In the genomic region with DNA sequence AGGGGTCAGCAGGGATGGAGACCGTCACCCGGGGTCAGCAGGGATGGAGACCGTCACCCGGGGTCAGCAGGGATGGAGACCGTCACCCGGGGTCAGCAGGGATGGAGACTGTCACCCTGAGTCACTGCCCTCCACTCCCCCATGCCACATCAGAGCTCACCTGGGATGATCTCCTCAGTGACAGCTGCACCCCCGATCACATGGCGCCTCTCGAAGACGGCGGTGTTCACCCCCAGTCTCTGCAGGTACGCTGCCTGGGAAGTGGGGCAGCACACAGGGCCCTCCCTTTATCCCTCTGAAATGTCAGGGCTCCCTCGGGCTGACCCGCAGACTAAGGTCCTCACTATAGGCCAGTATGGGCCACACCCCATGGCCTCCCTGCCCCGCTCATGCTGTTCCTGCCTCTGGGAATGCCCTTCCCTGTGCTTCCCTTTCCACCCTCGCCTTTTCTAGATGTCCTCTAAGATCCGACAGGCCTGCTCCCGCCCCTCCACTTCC, we compare ENCODE assay signal across 33 cellular contexts.
"Had no signal": no experiment of that assay in that cellular context is flagged by ENCODE, and none has a peak within 500 bp of the region (broad histone marks: within the 10 kb centered on the region; RNA-seq: fewer than 3 reads in every experiment).

No MANE protein-coding gene starts in this region.

- H3K36me3 ChIP-seq: adrenal gland, cardiac muscle cell, WERI-Rb-1 had no signal

- H3K27ac ChIP-seq: adrenal gland, ascending aorta, cardiac muscle cell, WERI-Rb-1 had no signal

- H3K27me3 Mint-ChIP-seq: activated CD4-positive, alpha-beta memory T cell treated with anti-CD3 and anti-CD28 coated beads for 36 hours; activated CD4-positive, alpha-beta T cell treated with anti-CD3 and anti-CD28 coated beads, Interleukin-2, amount 10 ng/mL, durations not matched to agents 24 days and 14 days; activated CD8-positive, alpha-beta T cell treated with anti-CD3 and anti-CD28 coated beads for 36 hours; activated naive CD8-positive, alpha-beta T cell treated with anti-CD3 and anti-CD28 coated beads for 36 hours; activated T-helper 17 cell treated with anti-CD3 and anti-CD28 coated beads, Interleukin-2, amount 50 U/mL, for 72 hours; brain; T-cell had no signal

- H3K4me3 ChIP-seq: adrenal gland, ascending aorta, cardiac muscle cell had no signal

- H3K36me3 Mint-ChIP-seq: brain, WTC11 had no signal

- ATAC-seq: activated CD8-positive, alpha-beta T cell treated with anti-CD3 and anti-CD28 coated beads for 36 hours; activated naive CD4-positive, alpha-beta T cell treated with anti-CD3 and anti-CD28 coated beads, Interleukin-2, amount 50 U/mL, for 72 hours; activated T-cell treated with anti-CD3 and anti-CD28 coated beads, Interleukin-2, amount 50 U/mL, for 4 hours; activated T-cell treated with anti-CD3 and anti-CD28 coated beads, Interleukin-2, amount 50 U/mL, for 72 hours; activated T-helper 17 cell treated with anti-CD3 and anti-CD28 coated beads, Interleukin-2, amount 50 U/mL, for 72 hours; T-cell; WTC11 had no signal

- H3K9me3 ChIP-seq: adrenal gland, ascending aorta had no signal

- H3K27me3 ChIP-seq: adrenal gland, ascending aorta, cardiac muscle cell had no signal

- H3K27ac Mint-ChIP-seq: activated CD4-positive, alpha-beta memory T cell treated with anti-CD3 and anti-CD28 coated beads for 36 hours; activated CD4-positive, alpha-beta T cell treated with anti-CD3 and anti-CD28 coated beads, Interleukin-2, amount 10 ng/mL, durations not matched to agents 24 days and 14 days; activated CD8-positive, alpha-beta T cell treated with anti-CD3 and anti-CD28 coated beads for 36 hours; activated naive CD4-positive, alpha-beta T cell treated with anti-CD3 and anti-CD28 coated beads for 36 hours; activated naive CD4-positive, alpha-beta T cell treated with anti-CD3 and anti-CD28 coated beads, Interleukin-2, amount 50 U/mL, for 72 hours; activated naive CD8-positive, alpha-beta T cell treated with anti-CD3 and anti-CD28 coated beads for 36 hours; activated T-cell treated with anti-CD3 and anti-CD28 coated beads, Interleukin-2, amount 50 U/mL, for 72 hours; activated T-helper 1 cell treated with anti-CD3 and anti-CD28 coated beads, Interleukin-12 subunit alpha, Interleukin-12 subunit beta, Interleukin-2, Interleukin-4 antibody, amounts not matched to agents 30 ng/mL and 10 ng/mL and 1 ng/mL, durations not matched to agents 14 hours and 24 hours and 36 hours; activated T-helper 17 cell treated with anti-CD3 and anti-CD28 coated beads, Interleukin-2, amount 50 U/mL, for 72 hours; brain; T-cell; T-helper 2 cell treated with Interferon-gamma antibody and Interleukin-4, amounts not matched to agents 5 μg/mL and 100 μg/mL, for 36 hours; WTC11 had no signal

- H3K9me3 Mint-ChIP-seq: activated CD4-positive, alpha-beta memory T cell treated with anti-CD3 and anti-CD28 coated beads for 36 hours; activated CD4-positive, alpha-beta T cell treated with anti-CD3 and anti-CD28 coated beads, Interleukin-2, amount 10 ng/mL, durations not matched to agents 24 days and 14 days; activated CD8-positive, alpha-beta T cell treated with anti-CD3 and anti-CD28 coated beads for 36 hours; activated naive CD4-positive, alpha-beta T cell treated with anti-CD3 and anti-CD28 coated beads for 36 hours; activated naive CD4-positive, alpha-beta T cell treated with anti-CD3 and anti-CD28 coated beads, Interleukin-2, amount 50 U/mL, for 72 hours; activated naive CD8-positive, alpha-beta T cell treated with anti-CD3 and anti-CD28 coated beads for 36 hours; activated T-cell treated with anti-CD3 and anti-CD28 coated beads, Interleukin-2, amount 50 U/mL, for 4 hours; activated T-cell treated with anti-CD3 and anti-CD28 coated beads, Interleukin-2, amount 50 U/mL, for 72 hours; activated T-helper 1 cell treated with anti-CD3 and anti-CD28 coated beads, Interleukin-12 subunit alpha, Interleukin-12 subunit beta, Interleukin-2, Interleukin-4 antibody, amounts not matched to agents 30 ng/mL and 10 ng/mL and 1 ng/mL, durations not matched to agents 14 hours and 24 hours and 36 hours; activated T-helper 17 cell treated with anti-CD3 and anti-CD28 coated beads, Interleukin-2, amount 50 U/mL, for 72 hours; T-cell; T-helper 2 cell treated with Interferon-gamma antibody and Interleukin-4, amounts not matched to agents 5 μg/mL and 100 μg/mL, for 36 hours; WTC11 had no signal

- DNase-seq: activated CD4-positive, alpha-beta memory T cell treated with anti-CD3 and anti-CD28 coated beads for 36 hours; activated CD4-positive, alpha-beta T cell treated with anti-CD3 and anti-CD28 coated beads for 4 hours; activated CD4-positive, alpha-beta T cell treated with anti-CD3 and anti-CD28 coated beads, Interleukin-2, amount 10 ng/mL, durations not matched to agents 24 days and 14 days; activated CD4-positive, alpha-beta T cell treated with anti-CD3 and anti-CD28 coated beads, Interleukin-2, amount 50 U/mL, for 1 hour; activated CD4-positive, alpha-beta T cell treated with anti-CD3 and anti-CD28 coated beads, Interleukin-2, amount 50 U/mL, for 4 hours; activated CD4-positive, CD25-positive, alpha-beta regulatory T cell treated with anti-CD3 and anti-CD28 coated beads, Interleukin-2, amount 50 U/mL, for 72 hours; activated CD8-positive, alpha-beta memory T cell treated with anti-CD3 and anti-CD28 coated beads, Interleukin-2, amount 50 U/mL, for 4 hours; activated CD8-positive, alpha-beta T cell treated with anti-CD3 and anti-CD28 coated beads for 36 hours; activated effector memory CD4-positive, alpha-beta T cell treated with anti-CD3 and anti-CD28 coated beads, Interleukin-2, amount 50 U/mL, for 16 hours; activated gamma-delta T cell treated with Interleukin-2 at 50 U/mL for 16 hours; activated naive CD4-positive, alpha-beta T cell; activated naive CD4-positive, alpha-beta T cell treated with anti-CD3 and anti-CD28 coated beads for 36 hours; activated naive CD4-positive, alpha-beta T cell treated with anti-CD3 and anti-CD28 coated beads, Interleukin-2, amount 50 U/mL, for 16 hours; activated naive CD8-positive, alpha-beta T cell treated with anti-CD3 and anti-CD28 coated beads for 36 hours; activated T-cell treated with anti-CD3 and anti-CD28 coated beads for 4 hours; activated T-cell treated with anti-CD3 and anti-CD28 coated beads, Interleukin-2, amount 50 U/mL, for 1 hour; activated T-cell treated with anti-CD3 and anti-CD28 coated beads, Interleukin-2, amount 50 U/mL, for 4 hours; activated T-cell treated with anti-CD3 and anti-CD28 coated beads, Interleukin-2, amount 50 U/mL, for 72 hours; adrenal gland; amniotic stem cell; caudate nucleus; T-cell; T-helper 2 cell; T-helper 9 cell; WERI-Rb-1 had no signal

- H3K4me1 ChIP-seq: ascending aorta had no signal

- H3K4me3 Mint-ChIP-seq: activated CD4-positive, alpha-beta memory T cell treated with anti-CD3 and anti-CD28 coated beads for 36 hours; activated CD4-positive, alpha-beta T cell treated with anti-CD3 and anti-CD28 coated beads, Interleukin-2, amount 10 ng/mL, durations not matched to agents 24 days and 14 days; activated CD8-positive, alpha-beta T cell treated with anti-CD3 and anti-CD28 coated beads for 36 hours; activated naive CD4-positive, alpha-beta T cell treated with anti-CD3 and anti-CD28 coated beads for 36 hours; activated naive CD8-positive, alpha-beta T cell treated with anti-CD3 and anti-CD28 coated beads for 36 hours; activated T-cell treated with anti-CD3 and anti-CD28 coated beads, Interleukin-2, amount 50 U/mL, for 4 hours; activated T-cell treated with anti-CD3 and anti-CD28 coated beads, Interleukin-2, amount 50 U/mL, for 72 hours; activated T-helper 1 cell treated with anti-CD3 and anti-CD28 coated beads, Interleukin-12 subunit alpha, Interleukin-12 subunit beta, Interleukin-2, Interleukin-4 antibody, amounts not matched to agents 30 ng/mL and 10 ng/mL and 1 ng/mL, durations not matched to agents 14 hours and 24 hours and 36 hours; activated T-helper 17 cell treated with anti-CD3 and anti-CD28 coated beads, Interleukin-2, amount 50 U/mL, for 72 hours; brain; T-cell; T-helper 2 cell treated with Interferon-gamma antibody and Interleukin-4, amounts not matched to agents 5 μg/mL and 100 μg/mL, for 36 hours; WTC11 had no signal
